In the genomic region with DNA sequence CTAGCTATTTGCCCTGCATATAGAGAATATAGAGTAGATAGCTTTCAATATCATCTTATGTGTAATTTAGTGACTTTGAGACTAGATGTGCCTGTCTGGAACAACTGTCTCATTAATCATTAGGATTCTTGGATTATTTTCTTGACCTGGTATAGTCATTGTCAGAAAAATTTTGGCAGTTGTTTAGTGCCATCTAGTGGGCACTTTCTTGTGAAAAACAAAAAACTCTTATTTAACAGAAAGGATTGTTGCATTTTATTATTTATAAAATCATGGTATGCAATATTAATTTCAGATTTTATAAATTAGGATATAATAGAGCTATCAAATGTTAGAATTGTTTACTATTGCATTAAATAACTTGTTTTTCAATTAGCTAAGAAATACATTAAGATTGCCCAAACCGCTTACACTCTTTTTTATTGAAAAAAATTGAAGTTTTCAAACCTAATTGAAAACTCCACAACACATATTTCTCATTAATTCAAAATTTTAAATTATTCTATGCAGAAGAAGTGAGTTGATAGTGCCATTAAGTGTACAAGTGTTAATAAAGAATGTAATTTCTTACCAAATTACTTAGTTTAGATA, we compare ENCODE assay signal across 1 cellular context.
TF ChIP-seq lines count a peak whose summit lies in the region.

No MANE protein-coding gene starts in this region.

TF ChIP-seq in GM23338, 12 proteins besides CTCF, POLR2A, EP300 and RAD21:
- TF ChIP-seq ZNF462 (CRISPR knock-in tag; IDR thresholded peaks at IDR 0.05) (no peak), ZNF114 (CRISPR knock-in tag; IDR thresholded peaks at IDR 0.05) (no peak), JUNB (IDR thresholded peaks at IDR 0.05; ENCODE audit: unreplicated experiment) (no peak), CREB1 (CRISPR knock-in tag; IDR thresholded peaks at IDR 0.05; ENCODE audit: low read depth) (no peak), EZH2 (IDR thresholded peaks at IDR 0.05; ENCODE audit: low read depth, unreplicated experiment) (no peak), POLR2AphosphoS5 (IDR thresholded peaks at IDR 0.05; ENCODE audit: low read depth) (no peak), STAT1 (IDR thresholded peaks at IDR 0.05; ENCODE audit: unreplicated experiment) (no peak), NANOG (IDR thresholded peaks at IDR 0.05; ENCODE audit: borderline replicate concordance) (no peak), ZNF331 (CRISPR knock-in tag; IDR thresholded peaks at IDR 0.05; ENCODE audit: low read depth) (no peak), EZH2phosphoT487 (IDR thresholded peaks at IDR 0.05; ENCODE audit: unreplicated experiment) (no peak), ETS1 (IDR thresholded peaks at IDR 0.05) (no peak)
- TF ChIP-seq, protein P1, sequence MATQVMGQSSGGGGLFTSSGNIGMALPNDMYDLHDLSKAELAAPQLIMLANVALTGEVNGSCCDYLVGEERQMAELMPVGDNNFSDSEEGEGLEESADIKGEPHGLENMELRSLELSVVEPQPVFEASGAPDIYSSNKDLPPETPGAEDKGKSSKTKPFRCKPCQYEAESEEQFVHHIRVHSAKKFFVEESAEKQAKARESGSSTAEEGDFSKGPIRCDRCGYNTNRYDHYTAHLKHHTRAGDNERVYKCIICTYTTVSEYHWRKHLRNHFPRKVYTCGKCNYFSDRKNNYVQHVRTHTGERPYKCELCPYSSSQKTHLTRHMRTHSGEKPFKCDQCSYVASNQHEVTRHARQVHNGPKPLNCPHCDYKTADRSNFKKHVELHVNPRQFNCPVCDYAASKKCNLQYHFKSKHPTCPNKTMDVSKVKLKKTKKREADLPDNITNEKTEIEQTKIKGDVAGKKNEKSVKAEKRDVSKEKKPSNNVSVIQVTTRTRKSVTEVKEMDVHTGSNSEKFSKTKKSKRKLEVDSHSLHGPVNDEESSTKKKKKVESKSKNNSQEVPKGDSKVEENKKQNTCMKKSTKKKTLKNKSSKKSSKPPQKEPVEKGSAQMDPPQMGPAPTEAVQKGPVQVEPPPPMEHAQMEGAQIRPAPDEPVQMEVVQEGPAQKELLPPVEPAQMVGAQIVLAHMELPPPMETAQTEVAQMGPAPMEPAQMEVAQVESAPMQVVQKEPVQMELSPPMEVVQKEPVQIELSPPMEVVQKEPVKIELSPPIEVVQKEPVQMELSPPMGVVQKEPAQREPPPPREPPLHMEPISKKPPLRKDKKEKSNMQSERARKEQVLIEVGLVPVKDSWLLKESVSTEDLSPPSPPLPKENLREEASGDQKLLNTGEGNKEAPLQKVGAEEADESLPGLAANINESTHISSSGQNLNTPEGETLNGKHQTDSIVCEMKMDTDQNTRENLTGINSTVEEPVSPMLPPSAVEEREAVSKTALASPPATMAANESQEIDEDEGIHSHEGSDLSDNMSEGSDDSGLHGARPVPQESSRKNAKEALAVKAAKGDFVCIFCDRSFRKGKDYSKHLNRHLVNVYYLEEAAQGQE (IDR thresholded peaks at IDR 0.05; ENCODE audit: unreplicated experiment), result no peak
TF ChIP-seq in GM23338: peak in this region for 0.
